8 cellular contexts compared by ENCODE assay signal in the genomic region with DNA sequence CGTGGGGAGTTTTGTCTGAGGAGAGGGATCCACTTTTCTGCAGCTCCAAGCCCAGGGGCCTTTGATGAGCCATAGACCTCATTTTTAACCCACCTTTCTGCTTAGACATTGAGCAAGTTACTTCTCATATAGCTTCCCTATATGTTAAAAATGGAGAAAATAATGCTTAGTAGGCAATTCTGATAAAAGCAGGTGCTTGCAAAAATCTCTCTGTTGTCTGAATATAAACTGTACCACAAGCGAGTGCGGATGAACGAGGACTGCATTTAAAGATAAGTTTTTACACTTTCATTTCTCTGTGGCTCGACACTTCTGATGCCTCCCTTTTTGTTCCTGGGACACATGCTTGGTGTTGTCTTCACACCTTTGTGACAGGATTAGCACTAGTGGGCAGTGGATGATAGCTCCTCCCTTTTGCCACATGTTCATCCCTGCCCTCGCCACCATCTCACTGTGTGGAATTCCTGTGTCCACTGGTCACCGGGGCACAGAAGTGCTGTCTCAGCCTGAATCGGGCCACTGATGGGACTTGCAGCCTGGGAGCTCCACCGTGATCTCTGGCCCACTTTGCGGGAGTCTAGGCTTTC. TPM values are rescaled to one million over a fixed set of nuclear protein-coding genes. Genes with fewer than 3 reads are reported as not detected.
A peak's percentile ranks its signal among the peaks of the same experiment; 100 is the strongest.
DNase-seq lines count a peak whose midpoint lies in the region; ATAC-seq and TF ChIP-seq lines count a peak whose summit lies in the region.

No MANE protein-coding gene starts in this region.

- POLR2A ChIA-PET in activated B cell treated with CpG ODN at 0.5 μM for 24 hours (lab: Charles Lee): interaction anchor here (0.9 to 1.1 kb wide), 2 partner anchors 54 to 390 kb away, joined by 3 read pairs; a partner anchor contains a TSS

- peaks cover 28% of the 10 kb centered on the region for H3K27me3 Mint-ChIP-seq in activated naive CD4-positive, alpha-beta T cell treated with anti-CD3 and anti-CD28 coated beads for 36 hours (ENCODE audit: low read depth)
- peaks cover 20% of the 10 kb centered on the region for H3K27me3 Mint-ChIP-seq in activated B cell treated with CpG ODN at 0.5 μM for 24 hours

- CTCF ChIA-PET in activated naive CD4-positive, alpha-beta T cell treated with anti-CD3 and anti-CD28 coated beads for 36 hours (lab: Charles Lee): interaction anchor here (0.6 to 1.4 kb wide), 5 partner anchors 12 to 179 kb away, joined by 3 to 4 read pairs (median 3); a partner anchor contains a TSS
- CTCF ChIA-PET in activated B cell treated with CpG ODN at 0.5 μM for 24 hours (lab: Charles Lee): interaction anchor here (0.7 kb wide), 1 partner anchor 35 kb away, joined by 3 read pairs; no protein-coding TSS in a partner anchor

- H3K4me3 ChIP-seq in iPS-11a (ENCODE audit: low read depth, low read length): peak overlapping the region; percentile 83

- peak overlapping the region; percentile 27 for H3K27ac ChIP-seq in substantia nigra (ENCODE audit: low read depth, low read length, poor library complexity, severe bottlenecking)

- peak overlapping the region; percentile 93 for H3K4me3 Mint-ChIP-seq in activated naive CD4-positive, alpha-beta T cell treated with anti-CD3 and anti-CD28 coated beads for 36 hours
- peak overlapping the region; percentile 87 for H3K4me3 Mint-ChIP-seq in activated B cell treated with CpG ODN at 0.5 μM for 24 hours

- intact Hi-C loops in activated naive CD4-positive, alpha-beta T cell treated with anti-CD3 and anti-CD28 coated beads for 36 hours (cut with micrococcal nuclease): loop anchor here (1.0 to 2.0 kb wide), 8 partner anchors 16 to 548 kb away; a partner anchor contains a TSS
- intact Hi-C loops in activated B cell treated with CpG ODN at 0.5 μM for 24 hours (cut with micrococcal nuclease): loop anchor here (1.0 to 5.0 kb wide), 2 partner anchors 52 to 153 kb away; a partner anchor contains a TSS

- ATAC-seq in activated B cell treated with CpG ODN at 0.5 μM for 24 hours (ENCODE audit: low read depth): no peak
- no peak for ATAC-seq in GM18519 (IDR thresholded peaks at IDR 0.05; ENCODE audit: low FRiP score, unreplicated experiment)
- no peak for ATAC-seq in HG03460 (IDR thresholded peaks at IDR 0.05; ENCODE audit: unreplicated experiment)

- no peak for DNase-seq in activated naive CD4-positive, alpha-beta T cell treated with anti-CD3 and anti-CD28 coated beads for 36 hours
- no peak for DNase-seq in activated naive CD4-positive, alpha-beta T cell treated with Interleukin-2 at 50 U/mL for 16 hours
- DNase-seq in activated B cell treated with CpG ODN at 0.5 μM for 24 hours: no peak
- no peak for DNase-seq in substantia nigra (lab: John Stamatoyannopoulos, UW)
- DNase-seq in NCI-H2081 treated with DMSO at 0.1 percent for 48 hours (lab: John Stamatoyannopoulos, UW): no peak

- H3K36me3 Mint-ChIP-seq in activated naive CD4-positive, alpha-beta T cell treated with anti-CD3 and anti-CD28 coated beads for 36 hours (ENCODE audit: low read depth): peaks cover 53% of the 10 kb centered on the region
- H3K36me3 Mint-ChIP-seq in activated B cell treated with CpG ODN at 0.5 μM for 24 hours (ENCODE audit: low read depth): no peaks in the 10 kb centered on the region

- peak overlapping the region; percentile 87 for H3K27ac Mint-ChIP-seq in activated naive CD4-positive, alpha-beta T cell treated with anti-CD3 and anti-CD28 coated beads for 36 hours
- H3K27ac Mint-ChIP-seq in activated B cell treated with CpG ODN at 0.5 μM for 24 hours: no peak overlapping the region

- H3K9me3 Mint-ChIP-seq in activated naive CD4-positive, alpha-beta T cell treated with anti-CD3 and anti-CD28 coated beads for 36 hours: peaks cover 8% of the 10 kb centered on the region
- no peaks in the 10 kb centered on the region for H3K9me3 Mint-ChIP-seq in activated B cell treated with CpG ODN at 0.5 μM for 24 hours

- peaks cover 14% of the 10 kb centered on the region for H3K4me1 Mint-ChIP-seq in activated naive CD4-positive, alpha-beta T cell treated with anti-CD3 and anti-CD28 coated beads for 36 hours (ENCODE audit: low read depth)
- peaks cover 17% of the 10 kb centered on the region for H3K4me1 Mint-ChIP-seq in activated B cell treated with CpG ODN at 0.5 μM for 24 hours

- no peak for TF ChIP-seq CTCF in activated B cell treated with CpG ODN at 0.5 μM for 24 hours (IDR thresholded peaks at IDR 0.05)

RNA-seq across cellular contexts. Expression of a gene that starts 1.6 kb away (rescaled TPM):
- 100 to 1,000 TPM; 315 to 325 TPM for total RNA-seq in activated naive CD4-positive, alpha-beta T cell treated with anti-CD3 and anti-CD28 coated beads for 36 hours
- total RNA-seq in activated B cell treated with CpG ODN at 0.5 μM for 24 hours: 4.0 and 5.1 TPM in 2 replicates

RNA-seq across cellular contexts. Expression of a gene that starts 53.4 kb away (rescaled TPM):
- total RNA-seq in activated naive CD4-positive, alpha-beta T cell treated with anti-CD3 and anti-CD28 coated beads for 36 hours: 10 to 100 TPM; 61.3 to 66.1 TPM
- total RNA-seq in activated B cell treated with CpG ODN at 0.5 μM for 24 hours: 21.3 and 23.8 TPM in 2 replicates

Comparison
In these comparisons a context has a peak if more than half of its experiments do, and no peak if none do; other contexts are left out.
1. RNA of a gene that starts 1.6 kb away (total RNA-seq): 315 to 325 TPM in activated naive CD4-positive, alpha-beta T cell treated with anti-CD3 and anti-CD28 coated beads for 36 hours; 4.0 to 5.1 TPM in activated B cell treated with CpG ODN at 0.5 μM for 24 hours; every median in the first group is over 10 times any median in the second.